ENCODE assay signal across 8 cellular contexts in the genomic region with DNA sequence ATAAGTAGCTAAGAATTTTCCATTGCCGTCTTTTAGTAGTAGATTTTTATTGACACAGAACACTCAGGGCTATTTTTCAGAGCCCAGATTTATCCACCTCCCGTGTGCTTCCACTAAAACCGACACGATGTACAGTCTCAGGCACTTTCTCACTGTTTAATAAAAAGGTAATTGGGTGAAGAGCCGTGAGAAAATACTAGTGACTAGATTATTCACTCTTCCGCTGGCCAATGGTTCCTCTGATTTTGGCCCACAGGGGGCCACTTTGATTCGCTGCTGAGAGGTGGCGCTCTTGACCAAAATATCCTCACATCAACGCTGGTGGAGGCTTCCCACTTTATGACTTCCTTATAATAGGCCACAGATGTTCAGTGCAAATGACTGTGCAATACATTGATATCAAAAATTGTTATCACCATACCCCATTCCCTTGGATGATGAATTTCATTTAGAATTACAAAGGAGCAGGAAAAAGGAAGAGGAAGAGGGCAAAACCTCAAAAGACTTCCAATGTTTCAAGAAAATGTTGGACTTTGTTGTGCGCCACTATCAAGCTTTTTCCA. TPM values are rescaled to one million over a fixed set of nuclear protein-coding genes. Genes with fewer than 3 reads are reported as not detected.
DNase-seq lines count a peak whose midpoint lies in the region; ATAC-seq and TF ChIP-seq lines count a peak whose summit lies in the region.

No MANE protein-coding gene starts in this region.

- POLR2A ChIA-PET in PC-9 (lab: Charles Lee; ENCODE audit: unreplicated experiment): no interaction called here

- H3K27me3 ChIP-seq in PC-9 (ENCODE audit: insufficient read depth, low read depth) (no peaks in the 10 kb centered on the region), left ventricle myocardium inferior (ENCODE audit: low read depth) (no peaks in the 10 kb centered on the region)

- CTCF ChIA-PET in PC-9 (lab: Charles Lee): interaction anchor here (0.6 to 1.6 kb wide), 2 partner anchors 439 to 694 kb away, joined by 3 read pairs; no protein-coding TSS in a partner anchor

- H3K36me3 ChIP-seq in PC-9 (ENCODE audit: low read depth) (no peaks in the 10 kb centered on the region), left ventricle myocardium inferior (no peaks in the 10 kb centered on the region)

- TF ChIP-seq EP300 in Ishikawa (IDR thresholded peaks at IDR 0.05; ENCODE audit: borderline replicate concordance): no peak

- ATAC-seq in activated CD4-positive, CD25-positive, alpha-beta regulatory T cell treated with anti-CD3 and anti-CD28 coated beads, Interleukin-2, amount 50 U/mL, for 24 hours: peak; percentile 44 to 63
- ATAC-seq in GM21786 (IDR thresholded peaks at IDR 0.05; ENCODE audit: unreplicated experiment): peak; percentile 89

- 0 out of 2 replicates have a peak, but pooled peaks cover 5% of the 10 kb centered on the region for H3K4me1 ChIP-seq in PC-9 (replicated peaks; ENCODE audit: insufficient read depth)
- peaks cover 16% of the 10 kb centered on the region for H3K4me1 ChIP-seq in left ventricle myocardium inferior

- peak; percentile 94 for TF ChIP-seq RAD21 in Ishikawa (IDR thresholded peaks at IDR 0.05; ENCODE audit: low read depth)

- no peak for DNase-seq in activated CD4-positive, CD25-positive, alpha-beta regulatory T cell (lab: John Stamatoyannopoulos, UW)
- DNase-seq in PC-9 (peak; percentile 59 to 62), amygdala (lab: John Stamatoyannopoulos, UW) (peak in 48 of 56 donors; percentile 3 to 83 (median 39)), left ventricle myocardium inferior (peak; percentile 56), renal cortical epithelial cell (ENCODE audit: low read depth) (peak; percentile 46)

- H3K9me3 ChIP-seq in PC-9 (ENCODE audit: insufficient read depth, low read depth) (no peaks in the 10 kb centered on the region), left ventricle myocardium inferior (replicated peaks) (no peaks in the 10 kb centered on the region)

- H3K27ac ChIP-seq in PC-9 (no peak overlapping the region), left ventricle myocardium inferior (replicated peaks) (peak overlapping the region; percentile 25)

- no peaks in the 10 kb centered on the region for H3K79me2 ChIP-seq in PC-9 (ENCODE audit: low read depth)

- H3K4me3 ChIP-seq in PC-9: no peak overlapping the region
- no peak overlapping the region for H3K4me3 ChIP-seq in left ventricle myocardium inferior

- H3K4me2 ChIP-seq in PC-9: peak overlapping the region; percentile 47

- no TSS peak for BruUV-seq in PC-9 (replicated peaks; lab: Mats Ljungman, UMichigan)

- H3F3A ChIP-seq in PC-9 (ENCODE audit: insufficient read depth, low read depth): no peaks in the 10 kb centered on the region

- H2AFZ ChIP-seq in PC-9: 0 out of 2 replicates have a peak overlapping the region, but pooled peaks have one; percentile 36

- TF ChIP-seq CTCF in PC-9 (conservative IDR thresholded peaks at IDR 0.05) (peak; percentile 96), left ventricle myocardium inferior (IDR thresholded peaks at IDR 0.05; ENCODE audit: borderline replicate concordance) (peak; percentile 90)

- no peaks in the 10 kb centered on the region for H3K9me2 ChIP-seq in PC-9 (ENCODE audit: insufficient read depth)

- no peaks in the 10 kb centered on the region for H4K20me1 ChIP-seq in PC-9 (ENCODE audit: insufficient read depth)

- intact Hi-C loops in PC-9 (cut with micrococcal nuclease; ENCODE audit: unreplicated experiment): loop anchor here (1.0 to 2.0 kb wide), 5 partner anchors 434 to 1807 kb away; no protein-coding TSS in a partner anchor
- intact Hi-C loops in left ventricle myocardium inferior (cut with micrococcal nuclease): loop anchor here (5.0 kb wide), 2 partner anchors 438 to 453 kb away; no protein-coding TSS in a partner anchor

TF ChIP-seq in Ishikawa, 13 proteins besides CTCF, POLR2A, EP300 and RAD21:
- TF ChIP-seq TAF1 (IDR thresholded peaks at IDR 0.05; ENCODE audit: low read depth) (no peak), ZBTB7A (IDR thresholded peaks at IDR 0.05; ENCODE audit: low read depth) (no peak), EGR1 (IDR thresholded peaks at IDR 0.05) (no peak), TCF12 (IDR thresholded peaks at IDR 0.05; ENCODE audit: low read depth) (no peak), TEAD4 (IDR thresholded peaks at IDR 0.05) (no peak), NFIC (IDR thresholded peaks at IDR 0.05) (no peak), CEBPB (IDR thresholded peaks at IDR 0.05) (no peak), FOXM1 (IDR thresholded peaks at IDR 0.05; ENCODE audit: borderline replicate concordance, low read depth) (no peak)
TF ChIP-seq in Ishikawa: peak in this region for 0.

RNA-seq across cellular contexts. Expression of a gene that starts 12.3 kb away (rescaled TPM):
- total RNA-seq in PC-9 (2021) (50.1 and 55.2 TPM in 2 replicates), left ventricle myocardium inferior (87.9 TPM), renal cortical epithelial cell (62.9 and 70.6 TPM in 2 replicates)

Comparison
In these comparisons a context has a peak if more than half of its experiments do, and no peak if none do; other contexts are left out.
1. DNase-seq: peak in PC-9 (2 of 2), amygdala (48 of 56), left ventricle myocardium inferior (single experiment) and renal cortical epithelial cell (single experiment); none in activated CD4-positive, CD25-positive, alpha-beta regulatory T cell (0 of 4).